ENCODE assay signal across 1 cellular context in genomic region chr20:34990661-34991214, GRCh38.
TF ChIP-seq lines count a peak whose summit lies in the region.

No MANE protein-coding gene starts in this region.

TF ChIP-seq in SK-N-SH treated with all-trans-retinoic acid at 6 μM for 48 hours, 23 proteins besides CTCF, POLR2A, EP300 and RAD21 (continued from another document):
- TF ChIP-seq, protein P1, sequence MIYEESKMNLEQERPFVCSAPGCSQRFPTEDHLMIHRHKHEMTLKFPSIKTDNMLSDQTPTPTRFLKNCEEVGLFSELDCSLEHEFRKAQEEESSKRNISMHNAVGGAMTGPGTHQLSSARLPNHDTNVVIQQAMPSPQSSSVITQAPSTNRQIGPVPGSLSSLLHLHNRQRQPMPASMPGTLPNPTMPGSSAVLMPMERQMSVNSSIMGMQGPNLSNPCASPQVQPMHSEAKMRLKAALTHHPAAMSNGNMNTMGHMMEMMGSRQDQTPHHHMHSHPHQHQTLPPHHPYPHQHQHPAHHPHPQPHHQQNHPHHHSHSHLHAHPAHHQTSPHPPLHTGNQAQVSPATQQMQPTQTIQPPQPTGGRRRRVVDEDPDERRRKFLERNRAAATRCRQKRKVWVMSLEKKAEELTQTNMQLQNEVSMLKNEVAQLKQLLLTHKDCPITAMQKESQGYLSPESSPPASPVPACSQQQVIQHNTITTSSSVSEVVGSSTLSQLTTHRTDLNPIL (CRISPR knock-in tag; IDR thresholded peaks at IDR 0.05; ENCODE audit: low read depth) = no peak
- TF ChIP-seq ESRRG (CRISPR knock-in tag; IDR thresholded peaks at IDR 0.05) (no peak), ARNTL (CRISPR knock-in tag; IDR thresholded peaks at IDR 0.05; ENCODE audit: borderline replicate concordance, low read depth) (no peak), SNAI2 (CRISPR knock-in tag; IDR thresholded peaks at IDR 0.05) (no peak), ZFP3 (CRISPR knock-in tag; IDR thresholded peaks at IDR 0.05) (no peak), ZNF565 (CRISPR knock-in tag; conservative IDR thresholded peaks at IDR 0.05; ENCODE audit: low read depth) (no peak), PATZ1 (CRISPR knock-in tag; IDR thresholded peaks at IDR 0.05; ENCODE audit: borderline replicate concordance) (no peak), RARB (CRISPR knock-in tag; IDR thresholded peaks at IDR 0.05) (no peak), OSR1 (CRISPR knock-in tag; IDR thresholded peaks at IDR 0.05) (no peak), ZNF8 (CRISPR knock-in tag; IDR thresholded peaks at IDR 0.05) (no peak), PPARA (CRISPR knock-in tag; IDR thresholded peaks at IDR 0.05; ENCODE audit: borderline replicate concordance) (no peak)
- TF ChIP-seq, protein P2, sequence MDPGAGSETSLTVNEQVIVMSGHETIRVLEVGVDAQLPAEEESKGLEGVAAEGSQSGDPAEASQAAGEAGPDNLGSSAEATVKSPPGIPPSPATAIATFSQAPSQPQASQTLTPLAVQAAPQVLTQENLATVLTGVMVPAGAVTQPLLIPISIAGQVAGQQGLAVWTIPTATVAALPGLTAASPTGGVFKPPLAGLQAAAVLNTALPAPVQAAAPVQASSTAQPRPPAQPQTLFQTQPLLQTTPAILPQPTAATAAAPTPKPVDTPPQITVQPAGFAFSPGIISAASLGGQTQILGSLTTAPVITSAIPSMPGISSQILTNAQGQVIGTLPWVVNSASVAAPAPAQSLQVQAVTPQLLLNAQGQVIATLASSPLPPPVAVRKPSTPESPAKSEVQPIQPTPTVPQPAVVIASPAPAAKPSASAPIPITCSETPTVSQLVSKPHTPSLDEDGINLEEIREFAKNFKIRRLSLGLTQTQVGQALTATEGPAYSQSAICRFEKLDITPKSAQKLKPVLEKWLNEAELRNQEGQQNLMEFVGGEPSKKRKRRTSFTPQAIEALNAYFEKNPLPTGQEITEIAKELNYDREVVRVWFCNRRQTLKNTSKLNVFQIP (CRISPR knock-in tag; IDR thresholded peaks at IDR 0.05; ENCODE audit: borderline replicate concordance, low read depth) = no peak
- TF ChIP-seq, protein P3, sequence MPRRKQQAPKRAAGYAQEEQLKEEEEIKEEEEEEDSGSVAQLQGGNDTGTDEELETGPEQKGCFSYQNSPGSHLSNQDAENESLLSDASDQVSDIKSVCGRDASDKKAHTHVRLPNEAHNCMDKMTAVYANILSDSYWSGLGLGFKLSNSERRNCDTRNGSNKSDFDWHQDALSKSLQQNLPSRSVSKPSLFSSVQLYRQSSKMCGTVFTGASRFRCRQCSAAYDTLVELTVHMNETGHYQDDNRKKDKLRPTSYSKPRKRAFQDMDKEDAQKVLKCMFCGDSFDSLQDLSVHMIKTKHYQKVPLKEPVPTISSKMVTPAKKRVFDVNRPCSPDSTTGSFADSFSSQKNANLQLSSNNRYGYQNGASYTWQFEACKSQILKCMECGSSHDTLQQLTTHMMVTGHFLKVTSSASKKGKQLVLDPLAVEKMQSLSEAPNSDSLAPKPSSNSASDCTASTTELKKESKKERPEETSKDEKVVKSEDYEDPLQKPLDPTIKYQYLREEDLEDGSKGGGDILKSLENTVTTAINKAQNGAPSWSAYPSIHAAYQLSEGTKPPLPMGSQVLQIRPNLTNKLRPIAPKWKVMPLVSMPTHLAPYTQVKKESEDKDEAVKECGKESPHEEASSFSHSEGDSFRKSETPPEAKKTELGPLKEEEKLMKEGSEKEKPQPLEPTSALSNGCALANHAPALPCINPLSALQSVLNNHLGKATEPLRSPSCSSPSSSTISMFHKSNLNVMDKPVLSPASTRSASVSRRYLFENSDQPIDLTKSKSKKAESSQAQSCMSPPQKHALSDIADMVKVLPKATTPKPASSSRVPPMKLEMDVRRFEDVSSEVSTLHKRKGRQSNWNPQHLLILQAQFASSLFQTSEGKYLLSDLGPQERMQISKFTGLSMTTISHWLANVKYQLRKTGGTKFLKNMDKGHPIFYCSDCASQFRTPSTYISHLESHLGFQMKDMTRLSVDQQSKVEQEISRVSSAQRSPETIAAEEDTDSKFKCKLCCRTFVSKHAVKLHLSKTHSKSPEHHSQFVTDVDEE (CRISPR knock-in tag; IDR thresholded peaks at IDR 0.05) = no peak
